ENCODE assay signal across 23 cellular contexts in genomic region chr16:81560979-81561657, GRCh38.
DNase-seq lines count a peak whose midpoint lies in the region; ATAC-seq, FAIRE-seq and TF ChIP-seq lines count a peak whose summit lies in the region.
"Had no signal": no experiment of that assay in that cellular context is flagged by ENCODE, and none has a peak within 500 bp of the region (broad histone marks: within the 10 kb centered on the region; RNA-seq: fewer than 3 reads in every experiment).

No MANE protein-coding gene starts in this region.

- no peak for ATAC-seq in HG03378 (IDR thresholded peaks at IDR 0.05; ENCODE audit: unreplicated experiment)
- ATAC-seq: activated CD4-positive, CD25-positive, alpha-beta regulatory T cell treated with anti-CD3 and anti-CD28 coated beads, Interleukin-2, amount 50 U/mL, for 24 hours; Right ventricle myocardium inferior had no signal

- H3K4me3 ChIP-seq in bronchial epithelial cell (ENCODE audit: low read depth, low read length) = no peak overlapping the region
- H3K4me3 ChIP-seq: lung, upper lobe of left lung had no signal

- FAIRE-seq in bronchial epithelial cell (lab: Jason Lieb, UNC) = no peak
- FAIRE-seq: colon, GM18507 had no signal

- peaks cover 3% of the 10 kb centered on the region for H3K36me3 ChIP-seq in bronchial epithelial cell (ENCODE audit: control insufficient read depth, insufficient read depth, low read length)
- H3K36me3 ChIP-seq: upper lobe of left lung had no signal

- H3K27me3 ChIP-seq in bronchial epithelial cell (ENCODE audit: control insufficient read depth, insufficient read depth, low read length) = no peaks in the 10 kb centered on the region
- H3K27me3 ChIP-seq: upper lobe of left lung had no signal

- TF ChIP-seq CTCF in bronchial epithelial cell (IDR thresholded peaks at IDR 0.05; ENCODE audit: insufficient read depth, low read length, severe bottlenecking) = no peak

- DNase-seq in ACHN = peak; percentile 68
- peak; percentile 76 for DNase-seq in M059J (ENCODE audit: low read depth)
- DNase-seq in bronchial epithelial cell (ENCODE audit: low read depth) = peak; percentile 50
- peak; percentile 70 for DNase-seq in kidney tubule cell (ENCODE audit: low spot score)
- no peak for DNase-seq in DMS79 treated with DMSO at 0.1 percent for 48 hours (lab: John Stamatoyannopoulos, UW)
- no peak for DNase-seq in activated gamma-delta T cell (lab: John Stamatoyannopoulos, UW)
- DNase-seq in MV-4-11 (lab: John Stamatoyannopoulos, UW) = no peak
- DNase-seq: activated effector memory CD4-positive, alpha-beta T cell treated with anti-CD3 and anti-CD28 coated beads, Interleukin-2, amount 50 U/mL, for 16 hours; anterior cingulate cortex; C1 segment of cervical spinal cord; H7; head of caudate nucleus; naive B cell; NCI-H1694 treated with DMSO at 0.1 percent for 48 hours; NK-92 treated with Interleukin-12 subunit alpha and Interleukin-12 subunit beta, amount 100 ng/mL, for 24 hours; T-helper 2 cell; upper lobe of left lung had no signal

- in situ Hi-C loops in ACHN (cut with HindIII; ENCODE audit: low pct_ligation_motif_present, low pct_unique_long_range_greater_than_20kb, low sequenced_read_pairs) = no loop called here

Comparison
In these comparisons a context has a peak if more than half of its experiments do, and no peak if none do; other contexts are left out.
1. DNase-seq: peak in ACHN (single experiment), M059J (single experiment), bronchial epithelial cell (single experiment) and kidney tubule cell (single experiment); none in DMS79 treated with DMSO at 0.1 percent for 48 hours (single experiment), activated gamma-delta T cell (single experiment) and MV-4-11 (single experiment).